ENCODE assay signal across 8 cellular contexts in the genomic region with DNA sequence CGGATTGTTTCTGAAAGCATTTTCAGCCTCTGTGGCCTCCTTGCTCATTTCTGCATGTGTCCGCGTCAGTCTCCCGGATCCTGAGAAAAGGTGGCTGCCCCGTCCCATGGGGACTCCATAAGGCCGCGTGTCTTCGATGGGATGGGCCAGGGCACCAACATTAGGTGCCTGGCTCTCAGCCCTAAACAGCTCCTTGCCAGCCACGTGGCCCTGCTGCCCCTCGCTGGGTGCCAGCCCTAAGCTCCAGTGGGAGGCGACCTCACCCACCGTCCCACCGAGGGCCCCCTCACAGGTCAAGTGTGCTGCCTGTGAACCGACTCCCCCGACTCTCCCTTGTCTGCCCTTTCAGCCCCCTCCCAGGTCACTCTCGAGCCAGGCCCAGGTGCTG. TPM values are rescaled to one million over a fixed set of nuclear protein-coding genes. Genes with fewer than 3 reads are reported as not detected.
DNase-seq lines count a peak whose midpoint lies in the region; ATAC-seq and TF ChIP-seq lines count a peak whose summit lies in the region.

No MANE protein-coding gene starts in this region.

- peaks cover 9% of the 10 kb centered on the region for H3K79me1 ChIP-seq in neuronal stem cell (ENCODE audit: low read depth, low read length)

- peak overlapping the region; percentile 96 for H2AFZ ChIP-seq in neuronal stem cell (ENCODE audit: low read length)

- H3K4ac ChIP-seq in neuronal stem cell (ENCODE audit: low read length): no peak overlapping the region

- no peak for DNase-seq in NT2/D1 (ENCODE audit: low read depth, low spot score)
- DNase-seq in endodermal cell: no peak
- DNase-seq in neuronal stem cell (ENCODE audit: low spot score): peak; percentile 11
- no peak for DNase-seq in cerebellar cortex (ENCODE audit: low spot score)
- DNase-seq in G401 (ENCODE audit: low spot score): no peak
- no peak for DNase-seq in NCI-H526 treated with DMSO at 0.1 percent for 48 hours (lab: John Stamatoyannopoulos, UW)

- H2BK15ac ChIP-seq in neuronal stem cell (ENCODE audit: low read length): no peak overlapping the region

- WGBS in endodermal cell (ENCODE audit: insufficient coverage in 1 of 2, insufficient read length in 1 of 2), 2 experiments: 38 to 39% methylated on average over 15 to 16 of the region's 16 CpGs
- no CpG with 5 or more reads among the region's 16 CpGs for WGBS in neuronal stem cell (ENCODE audit: extremely low coverage in 2 of 2, insufficient read length in 2 of 2, insufficient replicate concordance in 1 of 2), 2 donors

- peak overlapping the region; percentile 80 for H3K4me3 ChIP-seq in NT2/D1 (ENCODE audit: insufficient read length, low read depth)
- H3K4me3 ChIP-seq in endodermal cell (ENCODE audit: low read length): peak overlapping the region; percentile 87
- peak overlapping the region; percentile 75 to 93 for H3K4me3 ChIP-seq in neuronal stem cell (ENCODE audit: low read length in 2 of 2)

- H2BK12ac ChIP-seq in neuronal stem cell (ENCODE audit: low read length): no peak overlapping the region

- TF ChIP-seq CTCF in endodermal cell (conservative IDR thresholded peaks at IDR 0.05): no peak

- H3K4me2 ChIP-seq in neuronal stem cell (ENCODE audit: insufficient read depth, low read length, poor library complexity, severe bottlenecking): peak overlapping the region; percentile 92

- H2BK120ac ChIP-seq in neuronal stem cell (ENCODE audit: low read depth, low read length): no peak overlapping the region

- H2AK5ac ChIP-seq in neuronal stem cell (ENCODE audit: low read depth, low read length): peak overlapping the region; percentile 44

- no peaks in the 10 kb centered on the region for H3K9me3 Mint-ChIP-seq in endodermal cell

- peaks cover 14% of the 10 kb centered on the region for H3K4me1 Mint-ChIP-seq in endodermal cell

- peak overlapping the region; percentile 21 for H3K27ac ChIP-seq in endodermal cell (ENCODE audit: low read depth, low read length)
- H3K27ac ChIP-seq in neuronal stem cell (replicated peaks; ENCODE audit: low read length): no peak overlapping the region

- in situ Hi-C loops in G401 (cut with HindIII; ENCODE audit: low sequenced_read_pairs): no loop called here

- H3K4me1 ChIP-seq in NT2/D1 (ENCODE audit: insufficient read depth, insufficient read length) (peaks cover 16% of the 10 kb centered on the region), endodermal cell (ENCODE audit: control insufficient read depth, insufficient read depth, low read length) (peaks cover 6% of the 10 kb centered on the region), neuronal stem cell (ENCODE audit: control insufficient read depth in 2 of 2, insufficient read depth in 1 of 2, low read depth in 1 of 2, low read length in 2 of 2) (peaks cover 6 to 14% of the 10 kb centered on the region in 2 donors)

- H3K27me3 ChIP-seq in NT2/D1 (ENCODE audit: insufficient read depth, insufficient read length): peaks cover 9% of the 10 kb centered on the region
- no peaks in the 10 kb centered on the region for H3K27me3 ChIP-seq in endodermal cell (ENCODE audit: control insufficient read depth, insufficient read depth, low read length, poor library complexity, severe bottlenecking)
- no peaks in the 10 kb centered on the region for H3K27me3 ChIP-seq in neuronal stem cell (ENCODE audit: control insufficient read depth in 3 of 3, insufficient read depth in 3 of 3, low read depth in 1 of 3, low read length in 3 of 3)

- peak; percentile 9 for ATAC-seq in GM19455 (IDR thresholded peaks at IDR 0.05; ENCODE audit: unreplicated experiment)
- ATAC-seq in GM19328 (IDR thresholded peaks at IDR 0.05; ENCODE audit: unreplicated experiment): no peak

- H3K9me3 ChIP-seq in NT2/D1 (ENCODE audit: insufficient read depth, low read length): no peaks in the 10 kb centered on the region
- peaks cover 10% of the 10 kb centered on the region for H3K9me3 ChIP-seq in endodermal cell (ENCODE audit: control insufficient read depth, low read length)
- H3K9me3 ChIP-seq in neuronal stem cell (replicated peaks in 1 of 2; ENCODE audit: control insufficient read depth in 2 of 2, insufficient read depth in 1 of 2, low read depth in 1 of 2, low read length in 2 of 2): peaks cover 0 to 5% of the 10 kb centered on the region in 2 donors

- H3K9ac ChIP-seq in NT2/D1 (ENCODE audit: insufficient read length, low read depth) (peak overlapping the region; percentile 88), endodermal cell (ENCODE audit: extremely low read depth, low read length, poor library complexity, severe bottlenecking) (peak overlapping the region; percentile 29), neuronal stem cell (ENCODE audit: low read depth, low read length, poor library complexity) (peak overlapping the region; percentile 93)

- H3K23ac ChIP-seq in neuronal stem cell (ENCODE audit: low read depth, low read length, poor library complexity): peak overlapping the region; percentile 87

- H3K4me3 Mint-ChIP-seq in endodermal cell: peak overlapping the region; percentile 71

- no peak overlapping the region for H4K8ac ChIP-seq in neuronal stem cell (ENCODE audit: low read depth, low read length)

- H3K18ac ChIP-seq in neuronal stem cell (ENCODE audit: low read length): peak overlapping the region; percentile 79

- H3K36me3 Mint-ChIP-seq in endodermal cell (ENCODE audit: low read depth): peaks cover 45% of the 10 kb centered on the region

- H3K14ac ChIP-seq in neuronal stem cell (ENCODE audit: low read length): peak overlapping the region; percentile 60

- H3K36me3 ChIP-seq in NT2/D1 (ENCODE audit: insufficient read depth, insufficient read length, low read length) (peaks cover 44% of the 10 kb centered on the region), endodermal cell (ENCODE audit: control insufficient read depth, insufficient read depth, low read length) (peaks cover 45% of the 10 kb centered on the region), neuronal stem cell (replicated peaks in 1 of 2; ENCODE audit: control insufficient read depth in 2 of 2, insufficient read depth in 2 of 2, low read length in 2 of 2) (peaks cover 28 to 47% of the 10 kb centered on the region in 2 donors)

- H3K27ac Mint-ChIP-seq in endodermal cell: peak overlapping the region; percentile 52

- no peak overlapping the region for H2BK5ac ChIP-seq in neuronal stem cell (ENCODE audit: low read length)

- no peaks in the 10 kb centered on the region for H3K27me3 Mint-ChIP-seq in endodermal cell (ENCODE audit: insufficient read depth)

- no peak overlapping the region for H4K91ac ChIP-seq in neuronal stem cell (ENCODE audit: low read depth, low read length, poor library complexity)

RNA-seq across cellular contexts. Expression of gene PHYKPL, which starts 0.9 kb away (rescaled TPM):
- total RNA-seq in endodermal cell: 10 to 100 TPM; 59.9 to 82.5 TPM
- 40.5 TPM for polyA plus RNA-seq in endodermal cell (2013, experiment 1 of 2)
- polyA plus RNA-seq in endodermal cell (2013, experiment 2 of 2): 37.3 TPM
- polyA plus RNA-seq in neuronal stem cell (2013, experiment 1 of 2): 13.6 TPM
- polyA plus RNA-seq in neuronal stem cell (2013, experiment 2 of 2): 13.2 TPM
- 26.6 and 32.6 TPM in 2 replicates for total RNA-seq in G401 (2014; rRNA removed; shearing (Covaris generic))

RNA-seq across cellular contexts. Expression of gene HNRNPAB, which starts 27.4 kb away (rescaled TPM):
- 100 to 1,000 TPM; 343 to 353 TPM for total RNA-seq in endodermal cell
- 268 TPM for polyA plus RNA-seq in endodermal cell (2013, experiment 1 of 2)
- 254 TPM for polyA plus RNA-seq in endodermal cell (2013, experiment 2 of 2)
- 252 TPM for polyA plus RNA-seq in neuronal stem cell (2013, experiment 1 of 2)
- polyA plus RNA-seq in neuronal stem cell (2013, experiment 2 of 2): 248 TPM
- total RNA-seq in G401 (2014; rRNA removed; shearing (Covaris generic)): 160 and 197 TPM in 2 replicates

RNA-seq across cellular contexts. Expression of gene GMCL2, which starts 44.6 kb away (rescaled TPM):
- total RNA-seq in endodermal cell: not detected
- not detected for polyA plus RNA-seq in endodermal cell (2013, experiment 1 of 2)
- not detected for polyA plus RNA-seq in endodermal cell (2013, experiment 2 of 2)
- not detected for polyA plus RNA-seq in neuronal stem cell (2013, experiment 1 of 2)
- polyA plus RNA-seq in neuronal stem cell (2013, experiment 2 of 2): not detected
- 0.03 TPM in 1 of 2 replicates, not detected in the other for total RNA-seq in G401 (2014; rRNA removed; shearing (Covaris generic))

Comparison
In these comparisons a context has a peak if more than half of its experiments do, and no peak if none do; other contexts are left out.
1. H3K9ac ChIP-seq: peak in every context shown above with its lines; median percentile 93 in neuronal stem cell; 88 in NT2/D1; 29 in endodermal cell.